1 cellular context compared by ENCODE assay signal in the genomic region with DNA sequence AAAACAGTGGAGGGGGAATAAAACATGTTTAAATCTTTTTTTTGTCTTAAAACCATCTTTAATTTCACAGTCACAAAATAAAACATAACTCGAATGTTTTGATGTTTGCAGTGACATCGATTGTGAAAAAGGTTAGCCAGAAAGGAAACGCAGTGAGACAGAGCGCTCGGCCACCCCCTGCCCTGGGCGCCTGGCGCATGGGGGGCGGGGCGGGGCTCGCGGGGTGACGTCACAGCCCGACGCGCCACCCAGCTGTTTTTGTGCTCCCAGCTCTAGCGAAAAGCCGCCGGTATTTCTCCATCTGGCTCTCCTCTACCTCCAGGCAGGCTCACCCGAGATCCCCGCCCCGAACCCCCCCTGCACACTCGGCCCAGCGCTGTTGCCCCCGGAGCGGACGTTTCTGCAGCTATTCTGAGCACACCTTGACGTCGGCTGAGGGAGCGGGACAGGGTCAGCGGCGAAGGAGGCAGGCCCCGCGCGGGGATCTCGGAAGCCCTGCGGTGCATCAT.
TF ChIP-seq lines count a peak whose summit lies in the region.

A gene (plus strand): TSS at position 255 of the 509 bp plus-strand sequence. CDS start 253 bp downstream, at position 508.

TF ChIP-seq in HEK293, 187 proteins besides CTCF, POLR2A, EP300 and RAD21 (continued from another document):
- TF ChIP-seq, protein P1, sequence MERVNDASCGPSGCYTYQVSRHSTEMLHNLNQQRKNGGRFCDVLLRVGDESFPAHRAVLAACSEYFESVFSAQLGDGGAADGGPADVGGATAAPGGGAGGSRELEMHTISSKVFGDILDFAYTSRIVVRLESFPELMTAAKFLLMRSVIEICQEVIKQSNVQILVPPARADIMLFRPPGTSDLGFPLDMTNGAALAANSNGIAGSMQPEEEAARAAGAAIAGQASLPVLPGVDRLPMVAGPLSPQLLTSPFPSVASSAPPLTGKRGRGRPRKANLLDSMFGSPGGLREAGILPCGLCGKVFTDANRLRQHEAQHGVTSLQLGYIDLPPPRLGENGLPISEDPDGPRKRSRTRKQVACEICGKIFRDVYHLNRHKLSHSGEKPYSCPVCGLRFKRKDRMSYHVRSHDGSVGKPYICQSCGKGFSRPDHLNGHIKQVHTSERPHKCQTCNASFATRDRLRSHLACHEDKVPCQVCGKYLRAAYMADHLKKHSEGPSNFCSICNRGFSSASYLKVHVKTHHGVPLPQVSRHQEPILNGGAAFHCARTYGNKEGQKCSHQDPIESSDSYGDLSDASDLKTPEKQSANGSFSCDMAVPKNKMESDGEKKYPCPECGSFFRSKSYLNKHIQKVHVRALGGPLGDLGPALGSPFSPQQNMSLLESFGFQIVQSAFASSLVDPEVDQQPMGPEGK (tag by site-specific recombination; IDR thresholded peaks at IDR 0.05): peak; percentile 89
- TF ChIP-seq ZNF510 (tag by site-specific recombination; IDR thresholded peaks at IDR 0.05; ENCODE audit: insufficient replicate concordance) (no peak), MYNN (tag by site-specific recombination; IDR thresholded peaks at IDR 0.05; ENCODE audit: borderline replicate concordance) (no peak), MZF1 (tag by site-specific recombination; IDR thresholded peaks at IDR 0.05; ENCODE audit: borderline replicate concordance) (no peak), ZNF391 (tag by site-specific recombination; IDR thresholded peaks at IDR 0.05; ENCODE audit: borderline replicate concordance, low read depth) (no peak), ZFP69B (tag by site-specific recombination; IDR thresholded peaks at IDR 0.05) (no peak)
- TF ChIP-seq, protein P2, sequence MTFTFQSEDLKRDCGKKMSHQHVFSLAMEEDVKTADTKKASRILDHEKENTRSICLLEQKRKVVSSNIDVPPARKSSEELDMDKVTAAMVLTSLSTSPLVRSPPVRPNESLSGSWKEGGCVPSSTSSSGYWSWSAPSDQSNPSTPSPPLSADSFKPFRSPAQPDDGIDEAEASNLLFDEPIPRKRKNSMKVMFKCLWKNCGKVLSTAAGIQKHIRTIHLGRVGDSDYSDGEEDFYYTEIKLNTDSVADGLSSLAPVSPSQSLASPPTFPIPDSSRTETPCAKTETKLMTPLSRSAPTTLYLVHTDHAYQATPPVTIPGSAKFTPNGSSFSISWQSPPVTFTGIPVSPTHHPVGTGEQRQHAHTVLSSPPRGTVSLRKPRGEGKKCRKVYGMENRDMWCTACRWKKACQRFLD (tag by site-specific recombination; IDR thresholded peaks at IDR 0.05): no peak
TF ChIP-seq in HEK293: peak in this region for 23.
